ENCODE assay signal across 9 cellular contexts in the genomic region with DNA sequence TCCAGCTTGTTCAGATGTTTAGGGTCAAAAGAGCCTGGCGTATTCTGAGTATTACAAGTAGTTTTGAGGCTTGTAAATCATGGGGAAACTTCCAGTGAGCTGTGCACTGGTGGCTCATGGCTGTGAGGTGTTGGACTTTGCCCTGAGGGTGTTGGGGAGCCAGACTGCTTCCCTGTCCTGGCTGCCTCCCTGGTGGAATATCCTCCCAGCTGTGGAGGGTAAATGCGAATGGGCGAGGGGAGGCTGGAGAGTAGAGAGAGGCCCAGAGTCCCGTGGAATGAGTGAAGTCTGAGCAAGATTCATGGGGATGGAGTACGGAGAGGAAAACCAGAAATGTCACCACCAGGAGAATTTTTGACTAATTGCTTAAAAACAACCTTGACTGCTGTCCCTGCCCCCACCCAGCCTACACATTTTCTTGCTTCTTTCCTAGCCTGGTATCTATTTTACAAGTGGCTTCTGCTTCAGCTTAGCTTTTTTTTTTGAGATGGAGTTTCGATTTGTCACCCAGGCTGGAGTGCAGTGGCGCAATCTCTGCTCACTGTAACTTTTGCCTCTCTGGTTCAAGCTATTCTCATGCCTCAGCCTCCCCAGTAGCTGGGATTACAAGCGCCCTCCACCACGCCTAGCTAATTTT. TPM values are rescaled to one million over a fixed set of nuclear protein-coding genes. Genes with fewer than 3 reads are reported as not detected.
DNase-seq lines count a peak whose midpoint lies in the region; ATAC-seq and TF ChIP-seq lines count a peak whose summit lies in the region.
"Had no signal": no experiment of that assay in that cellular context is flagged by ENCODE, and none has a peak within 500 bp of the region (broad histone marks: within the 10 kb centered on the region; RNA-seq: fewer than 3 reads in every experiment).

No MANE protein-coding gene starts in this region.

- H3K4me3 ChIP-seq in liver (ENCODE audit: low read depth in 1 of 3, low read length in 3 of 3) (peak overlapping the region in 2 of 3 donors; percentile 12 to 29), thymus (ENCODE audit: low read length) (peak overlapping the region; percentile 2)

- TF ChIP-seq RAD21 in liver (IDR thresholded peaks at IDR 0.05), result peak in 1 of 2 donors; percentile 60

- DNase-seq in activated CD4-positive, CD25-positive, alpha-beta regulatory T cell treated with anti-CD3 and anti-CD28 coated beads, Interleukin-2, amount 50 U/mL, for 16 hours (ENCODE audit: low read depth, low spot score), result peak; percentile 16
- no peak for DNase-seq in activated CD4-positive, CD25-positive, alpha-beta regulatory T cell treated with anti-CD3 and anti-CD28 coated beads, Interleukin-2, amount 50 U/mL, for 72 hours
- peak; percentile 79 to 82 for DNase-seq in activated T-cell treated with anti-CD3 and anti-CD28 coated beads, Interleukin-2, amount 50 U/mL, for 48 hours
- DNase-seq in ACHN, result no peak
- DNase-seq in NCI-H226, result no peak
- DNase-seq: NCI-H146 had no signal

- WGBS in liver, result 55% methylated on average over 9 of the region's 9 CpGs
- WGBS in thymus, result 87% methylated on average over 9 of the region's 9 CpGs

- in situ Hi-C loops in ACHN (cut with HindIII; ENCODE audit: low pct_ligation_motif_present, low pct_unique_long_range_greater_than_20kb, low sequenced_read_pairs), result no loop called here

- H3K4me1 ChIP-seq in liver (ENCODE audit: control insufficient read depth in 4 of 4, insufficient read depth in 4 of 4, low read length in 3 of 4), result peaks cover 3 to 38% (median 26%) of the 10 kb centered on the region in 4 donors
- H3K4me1 ChIP-seq in thymus (ENCODE audit: control insufficient read depth, insufficient read depth, low read length), result peaks cover 9% of the 10 kb centered on the region

- H3K27me3 ChIP-seq in liver (ENCODE audit: control insufficient read depth in 4 of 4, insufficient read depth in 4 of 4, low read length in 3 of 4) (no peaks in the 10 kb centered on the region), thymus (ENCODE audit: control insufficient read depth, insufficient read depth) (no peaks in the 10 kb centered on the region)

- H3K27ac ChIP-seq in liver (ENCODE audit: low read depth in 1 of 2, low read length in 2 of 2) (peak overlapping the region; percentile 49 to 70), thymus (ENCODE audit: low read depth) (peak overlapping the region; percentile 58)

- no peak for TF ChIP-seq CTCF in liver (IDR thresholded peaks at IDR 0.05; ENCODE audit: low read depth, low read length, missing input control)

- ATAC-seq in GM21786 (IDR thresholded peaks at IDR 0.05; ENCODE audit: unreplicated experiment), result no peak

- H3K36me3 ChIP-seq in liver (ENCODE audit: control insufficient read depth in 4 of 4, insufficient read depth in 3 of 4, low read depth in 1 of 4, low read length in 3 of 4), result peaks cover 8 to 25% (median 16%) of the 10 kb centered on the region in 4 donors
- H3K36me3 ChIP-seq in thymus (ENCODE audit: control insufficient read depth, insufficient read depth), result peaks cover 43% of the 10 kb centered on the region

- H3K9ac ChIP-seq in liver (ENCODE audit: low read depth in 1 of 2, low read length in 2 of 2), result no peak overlapping the region

- H3K9me3 ChIP-seq in liver (ENCODE audit: control insufficient read depth in 4 of 4, low read length in 3 of 4) (no peaks in the 10 kb centered on the region), thymus (ENCODE audit: control insufficient read depth) (no peaks in the 10 kb centered on the region)

TF ChIP-seq in liver, 16 proteins besides CTCF, POLR2A, EP300 and RAD21:
- TF ChIP-seq TAF1 (conservative IDR thresholded peaks at IDR 0.05) (peak; percentile 33), HNF4G (IDR thresholded peaks at IDR 0.05) (peak; percentile 88), ATF3 (IDR thresholded peaks at IDR 0.05) (no peak), YY1 (IDR thresholded peaks at IDR 0.05) (peak; percentile 68), FOXA1 (IDR thresholded peaks at IDR 0.05) (no peak), GABPA (IDR thresholded peaks at IDR 0.05 in 1 of 2, conservative IDR thresholded peaks at IDR 0.05 in 1 of 2) (peak in 1 of 2 donors; percentile 25), RXRA (IDR thresholded peaks at IDR 0.05) (peak in 1 of 2 donors; percentile 65), REST (IDR thresholded peaks at IDR 0.05) (no peak), NR2F2 (IDR thresholded peaks at IDR 0.05) (peak; percentile 11), JUND (IDR thresholded peaks at IDR 0.05) (peak in 1 of 2 donors; percentile 18), EGR1 (IDR thresholded peaks at IDR 0.05; ENCODE audit: low read depth in 2 of 2) (peak in 1 of 2 donors; percentile 19), SP1 (IDR thresholded peaks at IDR 0.05) (peak; percentile 90), ZBTB33 (IDR thresholded peaks at IDR 0.05) (no peak), HNF4A (conservative IDR thresholded peaks at IDR 0.05) (peak; percentile 93 to 95), FOXA2 (IDR thresholded peaks at IDR 0.05) (no peak)
- TF ChIP-seq, protein P1, sequence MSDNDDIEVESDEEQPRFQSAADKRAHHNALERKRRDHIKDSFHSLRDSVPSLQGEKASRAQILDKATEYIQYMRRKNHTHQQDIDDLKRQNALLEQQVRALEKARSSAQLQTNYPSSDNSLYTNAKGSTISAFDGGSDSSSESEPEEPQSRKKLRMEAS (IDR thresholded peaks at IDR 0.05), result peak; percentile 39

RNA-seq across cellular contexts. Expression of gene SNRPA, which starts 3.7 kb away (rescaled TPM):
- total RNA-seq in liver, result 10 to 100 TPM; 11.8 to 27.1 TPM
- polyA plus RNA-seq in liver (10 to 100 TPM; 12.4 to 21.6 TPM), thymus (58.4 TPM)

RNA-seq across cellular contexts. Expression of gene ACTMAP, which starts 4.5 kb away (rescaled TPM):
- total RNA-seq in liver, result 1 to 10 TPM in 1 of 2 donors, under 1 TPM in 1; 0.93 to 1.8 TPM
- 1 to 10 TPM; 4.2 to 7.7 TPM for polyA plus RNA-seq in liver
- 7.4 TPM for polyA plus RNA-seq in thymus

RNA-seq across cellular contexts. Expression of gene MIA, which starts 20.6 kb away (rescaled TPM):
- under 1 TPM in 1 of 2 donors, not detected in 1; 0.42 TPM for total RNA-seq in liver
- polyA plus RNA-seq in liver (under 1 TPM in 1 of 2 donors, not detected in 1; 0.44 TPM), thymus (38.7 TPM)

RNA-seq across cellular contexts. Expression of gene RAB4B, which starts 23.3 kb away (rescaled TPM):
- total RNA-seq in liver, result 1 to 10 TPM; 5.5 to 9.0 TPM
- polyA plus RNA-seq in liver (10 to 100 TPM; 16.8 to 16.9 TPM), thymus (86.7 TPM)

RNA-seq across cellular contexts. Expression of gene ITPKC, which starts 37.8 kb away (rescaled TPM):
- 10 to 100 TPM in 1 of 2 donors, 1 to 10 TPM in 1; 5.1 to 12.5 TPM for total RNA-seq in liver
- polyA plus RNA-seq in liver (10 to 100 TPM in 1 of 2 donors, 1 to 10 TPM in 1; 4.2 to 10.2 TPM), thymus (35.5 TPM)

Comparison
In these comparisons a context has a peak if more than half of its experiments do, and no peak if none do; other contexts are left out.
1. DNase-seq: peak in activated CD4-positive, CD25-positive, alpha-beta regulatory T cell treated with anti-CD3 and anti-CD28 coated beads, Interleukin-2, amount 50 U/mL, for 16 hours (single experiment) and activated T-cell treated with anti-CD3 and anti-CD28 coated beads, Interleukin-2, amount 50 U/mL, for 48 hours (2 of 2); none in activated CD4-positive, CD25-positive, alpha-beta regulatory T cell treated with anti-CD3 and anti-CD28 coated beads, Interleukin-2, amount 50 U/mL, for 72 hours (single experiment), ACHN (single experiment) and NCI-H226 (single experiment).
2. RNA of gene MIA, which starts 20.6 kb away (polyA plus RNA-seq): 38.7 TPM in thymus (single experiment); 0.44 TPM in liver; every median in the first group is over 10 times any median in the second.